ENCODE assay signal across 31 cellular contexts in genomic region chr22:48249721-48250268, GRCh38.
"Had no signal": no experiment of that assay in that cellular context is flagged by ENCODE, and none has a peak within 500 bp of the region (broad histone marks: within the 10 kb centered on the region; RNA-seq: fewer than 3 reads in every experiment).

No MANE protein-coding gene starts in this region.

- H3K4me3 Mint-ChIP-seq: activated CD4-positive, alpha-beta memory T cell treated with anti-CD3 and anti-CD28 coated beads, Interleukin-2, amount 10 ng/mL, durations not matched to agents 7 days and 5 days; activated CD4-positive, alpha-beta T cell treated with anti-CD3 and anti-CD28 coated beads, Interleukin-2, amount 10 ng/mL, durations not matched to agents 7 days and 5 days; activated naive CD4-positive, alpha-beta T cell treated with anti-CD3 and anti-CD28 coated beads for 36 hours; activated naive CD4-positive, alpha-beta T cell treated with anti-CD3 and anti-CD28 coated beads, Interleukin-2, amount 50 U/mL, for 24 hours; activated naive CD8-positive, alpha-beta T cell treated with anti-CD3 and anti-CD28 coated beads for 36 hours; activated naive CD8-positive, alpha-beta T cell treated with anti-CD3 and anti-CD28 coated beads, Interleukin-2, amount 50 U/mL, for 24 hours; activated T-cell treated with anti-CD3 and anti-CD28 coated beads, Interleukin-2, amount 50 U/mL, for 24 hours; activated T-cell treated with anti-CD3 and anti-CD28 coated beads, Interleukin-2, amount 50 U/mL, for 72 hours; T-helper 17 cell; T-helper 2 cell treated with Interferon-gamma antibody and Interleukin-4, amounts not matched to agents 5 μg/mL and 100 μg/mL, for 36 hours; WTC11 had no signal

- H3K27ac Mint-ChIP-seq: activated CD4-positive, alpha-beta memory T cell treated with anti-CD3 and anti-CD28 coated beads, Interleukin-2, amount 10 ng/mL, durations not matched to agents 7 days and 5 days; activated CD4-positive, alpha-beta T cell treated with anti-CD3 and anti-CD28 coated beads, Interleukin-2, amount 10 ng/mL, durations not matched to agents 7 days and 5 days; activated naive CD4-positive, alpha-beta T cell treated with anti-CD3 and anti-CD28 coated beads for 36 hours; activated naive CD4-positive, alpha-beta T cell treated with anti-CD3 and anti-CD28 coated beads, Interleukin-2, amount 50 U/mL, for 24 hours; activated naive CD8-positive, alpha-beta T cell treated with anti-CD3 and anti-CD28 coated beads for 36 hours; activated naive CD8-positive, alpha-beta T cell treated with anti-CD3 and anti-CD28 coated beads, Interleukin-2, amount 50 U/mL, for 24 hours; activated T-cell treated with anti-CD3 and anti-CD28 coated beads, Interleukin-2, amount 50 U/mL, for 24 hours; activated T-cell treated with anti-CD3 and anti-CD28 coated beads, Interleukin-2, amount 50 U/mL, for 72 hours; T-helper 17 cell; T-helper 2 cell treated with Interferon-gamma antibody and Interleukin-4, amounts not matched to agents 5 μg/mL and 100 μg/mL, for 36 hours; WTC11 had no signal

- ATAC-seq: activated naive CD8-positive, alpha-beta T cell treated with anti-CD3 and anti-CD28 coated beads, Interleukin-2, amount 50 U/mL, for 24 hours; activated T-cell treated with anti-CD3 and anti-CD28 coated beads, Interleukin-2, amount 50 U/mL, for 72 hours; body of pancreas; gastroesophageal sphincter; T-helper 17 cell; WTC11 had no signal

- H3K36me3 Mint-ChIP-seq: activated naive CD4-positive, alpha-beta T cell treated with anti-CD3 and anti-CD28 coated beads, Interleukin-2, amount 50 U/mL, for 24 hours; activated naive CD8-positive, alpha-beta T cell treated with anti-CD3 and anti-CD28 coated beads for 36 hours; WTC11 had no signal

- H3K36me3 ChIP-seq: adrenal gland, colonic mucosa, esophagus squamous epithelium, gastroesophageal sphincter had no signal

- H3K4me3 ChIP-seq: adrenal gland, body of pancreas, colonic mucosa, esophagus squamous epithelium, gastroesophageal sphincter had no signal

- H3K4me1 Mint-ChIP-seq: activated naive CD4-positive, alpha-beta T cell treated with anti-CD3 and anti-CD28 coated beads, Interleukin-2, amount 50 U/mL, for 24 hours; activated naive CD8-positive, alpha-beta T cell treated with anti-CD3 and anti-CD28 coated beads for 36 hours had no signal

- H3K9me3 ChIP-seq: adrenal gland, body of pancreas, colonic mucosa, esophagus squamous epithelium, gastroesophageal sphincter had no signal

- H3K9me3 Mint-ChIP-seq: activated CD4-positive, alpha-beta memory T cell treated with anti-CD3 and anti-CD28 coated beads, Interleukin-2, amount 10 ng/mL, durations not matched to agents 7 days and 5 days; activated CD4-positive, alpha-beta T cell treated with anti-CD3 and anti-CD28 coated beads, Interleukin-2, amount 10 ng/mL, durations not matched to agents 7 days and 5 days; activated naive CD4-positive, alpha-beta T cell treated with anti-CD3 and anti-CD28 coated beads for 36 hours; activated naive CD4-positive, alpha-beta T cell treated with anti-CD3 and anti-CD28 coated beads, Interleukin-2, amount 50 U/mL, for 24 hours; activated naive CD8-positive, alpha-beta T cell treated with anti-CD3 and anti-CD28 coated beads for 36 hours; activated naive CD8-positive, alpha-beta T cell treated with anti-CD3 and anti-CD28 coated beads, Interleukin-2, amount 50 U/mL, for 24 hours; activated T-cell treated with anti-CD3 and anti-CD28 coated beads, Interleukin-2, amount 50 U/mL, for 24 hours; activated T-cell treated with anti-CD3 and anti-CD28 coated beads, Interleukin-2, amount 50 U/mL, for 72 hours; T-helper 2 cell treated with Interferon-gamma antibody and Interleukin-4, amounts not matched to agents 5 μg/mL and 100 μg/mL, for 36 hours; WTC11 had no signal

- H3K27ac ChIP-seq: adrenal gland, body of pancreas, colonic mucosa, epithelial cell of prostate, esophagus squamous epithelium, gastroesophageal sphincter, VCaP had no signal

- DNase-seq: activated CD4-positive, alpha-beta memory T cell treated with anti-CD3 and anti-CD28 coated beads, Interleukin-2, amount 10 ng/mL, durations not matched to agents 7 days and 5 days; activated CD4-positive, alpha-beta T cell treated with anti-CD3 and anti-CD28 coated beads for 1 hour; activated CD4-positive, alpha-beta T cell treated with anti-CD3 and anti-CD28 coated beads for 4 hours; activated CD4-positive, alpha-beta T cell treated with anti-CD3 and anti-CD28 coated beads, Interleukin-2, amount 10 ng/mL, durations not matched to agents 7 days and 5 days; activated CD4-positive, alpha-beta T cell treated with anti-CD3 and anti-CD28 coated beads, Interleukin-2, amount 50 U/mL, for 4 hours; activated CD8-positive, alpha-beta memory T cell treated with anti-CD3 and anti-CD28 coated beads, Interleukin-2, amount 50 U/mL, for 48 hours; activated naive CD4-positive, alpha-beta T cell treated with anti-CD3 and anti-CD28 coated beads for 36 hours; activated naive CD8-positive, alpha-beta T cell treated with anti-CD3 and anti-CD28 coated beads for 36 hours; activated naive CD8-positive, alpha-beta T cell treated with anti-CD3 and anti-CD28 coated beads, Interleukin-2, amount 50 U/mL, for 24 hours; activated T-cell treated with anti-CD3 and anti-CD28 coated beads for 4 hours; activated T-cell treated with anti-CD3 and anti-CD28 coated beads, Interleukin-2, amount 50 U/mL, for 24 hours; activated T-cell treated with anti-CD3 and anti-CD28 coated beads, Interleukin-2, amount 50 U/mL, for 72 hours; amygdala; aorta; body of pancreas; central memory CD4-positive, alpha-beta T cell; cerebellar nuclear complex; colonic mucosa; effector CD8-positive, alpha-beta T cell; esophagus squamous epithelium; foreskin melanocyte; T-helper 1 cell; T-helper 17 cell; T1000 had no signal

- H3K27me3 Mint-ChIP-seq: activated CD4-positive, alpha-beta memory T cell treated with anti-CD3 and anti-CD28 coated beads, Interleukin-2, amount 10 ng/mL, durations not matched to agents 7 days and 5 days had no signal
